In genomic region chr2:31969178-31969577, GRCh38 we compare ENCODE assay signal across 1 cellular context.
TF ChIP-seq lines count a peak whose summit lies in the region.

No MANE protein-coding gene starts in this region.

TF ChIP-seq in K562, 482 proteins besides CTCF, POLR2A, EP300 and RAD21 (continued from another document):
- TF ChIP-seq ZNF780A (CRISPR knock-in tag; IDR thresholded peaks at IDR 0.05) = no peak
- peak; percentile 85; the same call in 1 of the 2 replicates for TF ChIP-seq MTF1 (CRISPR knock-in tag; IDR thresholded peaks at IDR 0.05; ENCODE audit: borderline replicate concordance)
- no peak for TF ChIP-seq FOXO4 (CRISPR knock-in tag; IDR thresholded peaks at IDR 0.05)
- 0 out of 2 replicates have a peak, but pooled peaks have one; percentile 32 for TF ChIP-seq ZNF449 (CRISPR knock-in tag; IDR thresholded peaks at IDR 0.05)
- TF ChIP-seq U2AF1 (optimal IDR thresholded peaks at IDR 0.05; ENCODE audit: low read depth, low read length) = no peak
- TF ChIP-seq ZNF277 (CRISPR knock-in tag; IDR thresholded peaks at IDR 0.05; ENCODE audit: borderline replicate concordance) = peak; percentile 89; the same call in 1 of the 2 replicates
- 0 out of 2 replicates have a peak, but pooled peaks have one; percentile 16 for TF ChIP-seq PPARD (CRISPR knock-in tag; IDR thresholded peaks at IDR 0.05)
- TF ChIP-seq ZBTB11 (CRISPR knock-in tag; IDR thresholded peaks at IDR 0.05) = peak in 1 of 3 experiments; percentile 27; a peak in 1 of 6 replicates
